In the genomic region with DNA sequence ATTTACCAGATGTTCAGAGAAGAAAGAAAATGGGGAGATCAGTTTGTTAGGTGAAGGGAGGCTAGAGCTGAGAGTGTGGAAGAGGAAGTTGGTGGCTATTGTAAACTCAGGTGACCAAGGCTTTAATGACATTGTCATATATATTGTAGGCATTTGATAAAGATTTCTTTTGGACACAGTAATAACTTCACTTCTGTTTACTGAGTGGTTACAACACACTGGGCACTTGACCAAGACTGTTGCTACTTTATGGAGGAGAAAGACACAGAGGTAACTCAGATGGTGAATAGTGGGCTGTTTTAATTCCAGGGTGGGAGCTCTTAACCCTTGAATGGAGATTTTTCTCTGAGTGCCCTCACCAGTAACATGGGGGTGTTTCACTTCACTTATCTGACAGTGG, we compare ENCODE assay signal across 1 cellular context.
TF ChIP-seq lines count a peak whose summit lies in the region.

No MANE protein-coding gene starts in this region.

TF ChIP-seq in IMR-90, 13 proteins besides CTCF, POLR2A, EP300 and RAD21:
- TF ChIP-seq RFX5 (IDR thresholded peaks at IDR 0.05; ENCODE audit: low read depth, low read length) (no peak), CHD1 (IDR thresholded peaks at IDR 0.05; ENCODE audit: low read depth, low read length) (no peak), MXI1 (IDR thresholded peaks at IDR 0.05; ENCODE audit: borderline replicate concordance, low read depth, low read length) (no peak), MAZ (IDR thresholded peaks at IDR 0.05; ENCODE audit: borderline replicate concordance, low read depth, low read length) (no peak), CEBPB (IDR thresholded peaks at IDR 0.05; ENCODE audit: low read depth, low read length) (no peak), NFE2L2 (IDR thresholded peaks at IDR 0.05; ENCODE audit: low read depth, low read length) (no peak), BHLHE40 (IDR thresholded peaks at IDR 0.05; ENCODE audit: low read depth, low read length) (no peak), ELK1 (IDR thresholded peaks at IDR 0.05; ENCODE audit: borderline replicate concordance, low read depth, low read length) (no peak), FOS (IDR thresholded peaks at IDR 0.05; ENCODE audit: low read depth, low read length) (no peak), USF2 (IDR thresholded peaks at IDR 0.05; ENCODE audit: low read depth, low read length) (no peak), MAFK (IDR thresholded peaks at IDR 0.05; ENCODE audit: low read depth, low read length) (no peak), RCOR1 (IDR thresholded peaks at IDR 0.05; ENCODE audit: insufficient replicate concordance, low read length) (no peak), SMC3 (IDR thresholded peaks at IDR 0.05; ENCODE audit: low read depth, low read length) (no peak)
TF ChIP-seq in IMR-90: peak in this region for 0.
